8 cellular contexts compared by ENCODE assay signal in genomic region chr19:38898788-38899446, GRCh38. TPM values are rescaled to one million over a fixed set of nuclear protein-coding genes. Genes with fewer than 3 reads are reported as not detected.
DNase-seq lines count a peak whose midpoint lies in the region; ATAC-seq, FAIRE-seq and TF ChIP-seq lines count a peak whose summit lies in the region.

No MANE protein-coding gene starts in this region.

- H3K9me3 ChIP-seq in mesenchymal stem cell (ENCODE audit: control insufficient read depth, low read length) = no peaks in the 10 kb centered on the region

- peaks cover 0 to 17% of the 10 kb centered on the region in 2 experiments for H3K36me3 ChIP-seq in mesenchymal stem cell (ENCODE audit: control insufficient read depth in 1 of 2, insufficient read depth in 2 of 2, low read depth in 1 of 2, low read length in 2 of 2)

- peak overlapping the region; percentile 62 for H3K4me2 ChIP-seq in mesenchymal stem cell (ENCODE audit: low read length, poor library complexity, severe bottlenecking)

- H2BK15ac ChIP-seq in mesenchymal stem cell (ENCODE audit: low read depth, poor library complexity, severe bottlenecking) = no peak overlapping the region

- no peak for FAIRE-seq in urothelium cell line (lab: Jason Lieb, UNC)

- H2AK5ac ChIP-seq in mesenchymal stem cell (ENCODE audit: low read length, severe bottlenecking) = no peak overlapping the region

- peak overlapping the region; percentile 93 for H3K9ac ChIP-seq in mesenchymal stem cell (ENCODE audit: low read length)

- in situ Hi-C loops in G401 (cut with HindIII; ENCODE audit: low sequenced_read_pairs) = no loop called here

- peak overlapping the region; percentile 39 for H2AFZ ChIP-seq in mesenchymal stem cell (ENCODE audit: low read depth, low read length)

- H2BK12ac ChIP-seq in mesenchymal stem cell (ENCODE audit: low read length in 2 of 2) = no peak overlapping the region

- H2BK120ac ChIP-seq in mesenchymal stem cell (ENCODE audit: low read depth, low read length) = no peak overlapping the region

- peaks cover 41% of the 10 kb centered on the region for H3K79me1 ChIP-seq in mesenchymal stem cell (replicated peaks; ENCODE audit: low read length, poor library complexity, severe bottlenecking)

- H4K8ac ChIP-seq in mesenchymal stem cell (ENCODE audit: low read length) = peak overlapping the region; percentile 67

- WGBS in mesenchymal stem cell = 19% methylated on average over 25 of the region's 25 CpGs

- peak overlapping the region in 1 of 2 experiments; percentile 8 for H3K4ac ChIP-seq in mesenchymal stem cell (ENCODE audit: low read depth in 1 of 2, low read length in 2 of 2)

- peak overlapping the region in 1 of 2 experiments; percentile 66 for H3K14ac ChIP-seq in mesenchymal stem cell (ENCODE audit: low read length in 2 of 2)

- peak overlapping the region; percentile 99 for H3K4me3 ChIP-seq in choroid plexus epithelial cell (ENCODE audit: low read depth, low read length)
- peak overlapping the region; percentile 72 to 96 for H3K4me3 ChIP-seq in mesenchymal stem cell (ENCODE audit: insufficient read depth in 1 of 2, low read depth in 1 of 2, low read length in 2 of 2)

- DNase-seq in G401 (ENCODE audit: low spot score) = peak; percentile 9
- peak; percentile 10 for DNase-seq in NCI-H146 treated with DMSO at 0.1 percent for 48 hours (lab: John Stamatoyannopoulos, UW; ENCODE audit: unreplicated experiment)
- peak; percentile 32 for DNase-seq in choroid plexus epithelial cell (ENCODE audit: low read depth)
- DNase-seq in mesenchymal stem cell = peak; percentile 49
- DNase-seq in urothelium cell line (ENCODE audit: low spot score) = peak; percentile 16
- no peak for DNase-seq in HPDE6-E6E7 (ENCODE audit: extremely low spot score)
- DNase-seq in 8988T = no peak

- ATAC-seq in GM18870 (IDR thresholded peaks at IDR 0.05; ENCODE audit: unreplicated experiment) = no peak

- no peaks in the 10 kb centered on the region for H3K27me3 ChIP-seq in mesenchymal stem cell (ENCODE audit: control insufficient read depth in 1 of 2, insufficient read depth in 1 of 2, low read length in 2 of 2)

- H3K23ac ChIP-seq in mesenchymal stem cell (ENCODE audit: low read length in 2 of 2) = no peak overlapping the region

- no peak overlapping the region for H2BK5ac ChIP-seq in mesenchymal stem cell (ENCODE audit: low read depth, low read length, poor library complexity, severe bottlenecking)

- peaks cover 13% of the 10 kb centered on the region for H3K4me1 ChIP-seq in mesenchymal stem cell (ENCODE audit: control insufficient read depth, insufficient read depth, low read depth, low read length)

- H3K18ac ChIP-seq in mesenchymal stem cell (ENCODE audit: low read depth in 1 of 2, low read length in 2 of 2) = peak overlapping the region; percentile 16 to 23

- no peak overlapping the region for H4K91ac ChIP-seq in mesenchymal stem cell (ENCODE audit: low read length)

- TF ChIP-seq CTCF in choroid plexus epithelial cell (conservative IDR thresholded peaks at IDR 0.05; ENCODE audit: low read depth, low read length) = no peak

- no peak overlapping the region for H3K27ac ChIP-seq in mesenchymal stem cell (ENCODE audit: low read length, poor library complexity, severe bottlenecking)

RNA-seq across cellular contexts. Expression of gene SIRT2, which starts 0.5 kb away (rescaled TPM):
- 114 and 122 TPM in 2 replicates for total RNA-seq in G401 (2014; rRNA removed; shearing (Covaris generic))
- polyA plus RNA-seq in mesenchymal stem cell (2013, experiment 1 of 2) = 57.6 TPM
- polyA plus RNA-seq in mesenchymal stem cell (2013, experiment 2 of 2) = 54.9 TPM

RNA-seq across cellular contexts. Expression of gene NFKBIB, which starts 0.9 kb away (rescaled TPM):
- total RNA-seq in G401 (2014; rRNA removed; shearing (Covaris generic)) = 48.1 and 63.2 TPM in 2 replicates
- 23.4 TPM for polyA plus RNA-seq in mesenchymal stem cell (2013, experiment 1 of 2)
- 24.8 TPM for polyA plus RNA-seq in mesenchymal stem cell (2013, experiment 2 of 2)

RNA-seq across cellular contexts. Expression of gene CCER2, which starts 13.1 kb away (rescaled TPM):
- not detected in 2 replicates for total RNA-seq in G401 (2014; rRNA removed; shearing (Covaris generic))
- not detected for polyA plus RNA-seq in mesenchymal stem cell (2013, experiment 1 of 2)
- polyA plus RNA-seq in mesenchymal stem cell (2013, experiment 2 of 2) = 0.05 TPM

RNA-seq across cellular contexts. Expression of gene RINL, which starts 20.8 kb away (rescaled TPM):
- total RNA-seq in G401 (2014; rRNA removed; shearing (Covaris generic)) = 5.6 and 7.3 TPM in 2 replicates
- 1.1 TPM for polyA plus RNA-seq in mesenchymal stem cell (2013, experiment 1 of 2)
- polyA plus RNA-seq in mesenchymal stem cell (2013, experiment 2 of 2) = 1.6 TPM

RNA-seq across cellular contexts. Expression of gene SARS2, which starts 31.6 kb away (rescaled TPM):
- 34.2 and 43.0 TPM in 2 replicates for total RNA-seq in G401 (2014; rRNA removed; shearing (Covaris generic))
- 17.6 TPM for polyA plus RNA-seq in mesenchymal stem cell (2013, experiment 1 of 2)
- 15.2 TPM for polyA plus RNA-seq in mesenchymal stem cell (2013, experiment 2 of 2)

Comparison
In these comparisons a context has a peak if more than half of its experiments do, and no peak if none do; other contexts are left out.
1. DNase-seq: peak in G401 (single experiment), NCI-H146 treated with DMSO at 0.1 percent for 48 hours (single experiment), choroid plexus epithelial cell (single experiment), mesenchymal stem cell (single experiment) and urothelium cell line (single experiment); none in HPDE6-E6E7 (single experiment) and 8988T (single experiment).